Comparison of ENCODE assay signal across 28 cellular contexts in genomic region chr10:30589441-30589840, GRCh38. TPM values are rescaled to one million over a fixed set of nuclear protein-coding genes. Genes with fewer than 3 reads are reported as not detected.
"Had no signal": no experiment of that assay in that cellular context is flagged by ENCODE, and none has a peak within 500 bp of the region (broad histone marks: within the 10 kb centered on the region; RNA-seq: fewer than 3 reads in every experiment).

No MANE protein-coding gene starts in this region.

- H3K9me3 Mint-ChIP-seq: activated B cell treated with CpG ODN at 0.5 μM for 24 hours; activated CD8-positive, alpha-beta T cell treated with anti-CD3 and anti-CD28 coated beads for 36 hours; activated naive CD4-positive, alpha-beta T cell treated with anti-CD3 and anti-CD28 coated beads, Interleukin-2, amount 50 U/mL, for 72 hours; central memory CD8-positive, alpha-beta T cell; mesothelial cell of epicardium; nephron progenitor cell; stimulated activated naive B cell treated with anti-CD40 and anti-IgM and Interleukin-4, amounts not matched to agents 10 μg/mL and 1 μg/mL and 100 μg/mL, for 72 hours had no signal

- ATAC-seq: activated CD8-positive, alpha-beta T cell treated with anti-CD3 and anti-CD28 coated beads for 36 hours; activated naive CD4-positive, alpha-beta T cell treated with anti-CD3 and anti-CD28 coated beads, Interleukin-2, amount 50 U/mL, for 72 hours; body of pancreas; psoas muscle; stimulated activated naive B cell treated with anti-CD40 and anti-IgM and Interleukin-4, amounts not matched to agents 10 μg/mL and 1 μg/mL and 100 μg/mL, for 72 hours; T-helper 17 cell had no signal

- H3K4me3 Mint-ChIP-seq: activated B cell treated with CpG ODN at 0.5 μM for 24 hours; activated CD8-positive, alpha-beta T cell treated with anti-CD3 and anti-CD28 coated beads for 36 hours; central memory CD8-positive, alpha-beta T cell; mesothelial cell of epicardium; nephron progenitor cell; stimulated activated naive B cell treated with anti-CD40 and anti-IgM and Interleukin-4, amounts not matched to agents 10 μg/mL and 1 μg/mL and 100 μg/mL, for 72 hours; T-helper 17 cell had no signal

- H3K36me3 ChIP-seq: esophagus squamous epithelium, tibial nerve had no signal

- H3K36me3 Mint-ChIP-seq: activated naive CD4-positive, alpha-beta T cell treated with anti-CD3 and anti-CD28 coated beads, Interleukin-2, amount 50 U/mL, for 72 hours; mesothelial cell of epicardium; stimulated activated naive B cell treated with anti-CD40 and anti-IgM and Interleukin-4, amounts not matched to agents 10 μg/mL and 1 μg/mL and 100 μg/mL, for 72 hours had no signal

- DNase-seq: activated B cell treated with CpG ODN at 0.5 μM for 24 hours; activated CD4-positive, alpha-beta T cell treated with anti-CD3 and anti-CD28 coated beads for 48 hours; activated CD8-positive, alpha-beta T cell treated with anti-CD3 and anti-CD28 coated beads for 36 hours; activated effector memory CD4-positive, alpha-beta T cell treated with anti-CD3 and anti-CD28 coated beads, Interleukin-2, amount 50 U/mL, for 16 hours; activated T-cell treated with anti-CD3 and anti-CD28 coated beads, Interleukin-2, amount 50 U/mL, for 48 hours; amniotic stem cell; body of pancreas; effector CD8-positive, alpha-beta T cell; esophagus squamous epithelium; hypothalamus; kidney; nephron progenitor cell; psoas muscle; stimulated activated CD4-positive, alpha-beta T cell treated with anti-CD3 and anti-CD28 coated beads, Interleukin-2, amount 100 ng/mL, for 48 hours; stimulated activated naive B cell treated with anti-CD40 and anti-IgM and Interleukin-4, amounts not matched to agents 10 μg/mL and 1 μg/mL and 100 μg/mL, for 72 hours; T-helper 17 cell had no signal

- FAIRE-seq: endothelial cell of umbilical vein, kidney, TTC549 had no signal

- H3K27me3 ChIP-seq: body of pancreas, esophagus squamous epithelium, tibial nerve had no signal

- H3K4me3 ChIP-seq: body of pancreas, coronary artery, esophagus squamous epithelium, psoas muscle, tibial nerve had no signal

- H3K9me3 ChIP-seq: body of pancreas, esophagus squamous epithelium, psoas muscle, tibial nerve had no signal

- H3K27ac ChIP-seq: body of pancreas, coronary artery, esophagus squamous epithelium, psoas muscle, tibial nerve had no signal

- H3K4me1 Mint-ChIP-seq: central memory CD8-positive, alpha-beta T cell had no signal

- H3K27ac Mint-ChIP-seq: activated CD8-positive, alpha-beta T cell treated with anti-CD3 and anti-CD28 coated beads for 36 hours; activated naive CD4-positive, alpha-beta T cell treated with anti-CD3 and anti-CD28 coated beads, Interleukin-2, amount 50 U/mL, for 72 hours; mesothelial cell of epicardium; nephron progenitor cell; stimulated activated naive B cell treated with anti-CD40 and anti-IgM and Interleukin-4, amounts not matched to agents 10 μg/mL and 1 μg/mL and 100 μg/mL, for 72 hours; T-helper 17 cell had no signal

- H3K4me1 ChIP-seq: body of pancreas, psoas muscle had no signal

RNA-seq across cellular contexts. Expression of gene LYZL2, which starts 40.1 kb away (rescaled TPM):
- total RNA-seq: activated B cell treated with CpG ODN at 0.5 μM for 24 hours; activated CD8-positive, alpha-beta T cell treated with anti-CD3 and anti-CD28 coated beads for 36 hours; activated naive CD4-positive, alpha-beta T cell treated with anti-CD3 and anti-CD28 coated beads, Interleukin-2, amount 50 U/mL, for 72 hours; body of pancreas; endothelial cell of umbilical vein; esophagus squamous epithelium; fibroblast of villous mesenchyme; glomerular endothelial cell; kidney; lower leg skin; mesothelial cell of epicardium; omental fat pad; psoas muscle; subcutaneous adipose tissue; T-helper 17 cell; tibial nerve had no signal
- polyA plus RNA-seq: endothelial cell of umbilical vein, psoas muscle had no signal
